ENCODE assay signal across 1 cellular context in genomic region chr12:120249875-120250795, GRCh38.
TF ChIP-seq lines count a peak whose summit lies in the region.

No MANE protein-coding gene starts in this region.

TF ChIP-seq in endothelial cell of umbilical vein, 7 proteins besides CTCF, POLR2A, EP300 and RAD21:
- TF ChIP-seq MYC (IDR thresholded peaks at IDR 0.05; ENCODE audit: low read depth, low read length) = no peak
- no peak for TF ChIP-seq JUN (IDR thresholded peaks at IDR 0.05; ENCODE audit: borderline replicate concordance, insufficient read depth, insufficient read length, low read depth)
- no peak for TF ChIP-seq POLR2AphosphoS5 (IDR thresholded peaks at IDR 0.05; ENCODE audit: insufficient read depth, low read depth, low read length)
- TF ChIP-seq GATA2 (IDR thresholded peaks at IDR 0.05; ENCODE audit: insufficient read depth, insufficient read length, low read depth, low read length) = no peak
- TF ChIP-seq EZH2 (IDR thresholded peaks at IDR 0.05; ENCODE audit: borderline replicate concordance, low read depth, low read length, severe bottlenecking) = no peak
- TF ChIP-seq MAX (IDR thresholded peaks at IDR 0.05; ENCODE audit: insufficient read depth, insufficient read length) = no peak
